ENCODE assay signal across 20 cellular contexts in the genomic region with DNA sequence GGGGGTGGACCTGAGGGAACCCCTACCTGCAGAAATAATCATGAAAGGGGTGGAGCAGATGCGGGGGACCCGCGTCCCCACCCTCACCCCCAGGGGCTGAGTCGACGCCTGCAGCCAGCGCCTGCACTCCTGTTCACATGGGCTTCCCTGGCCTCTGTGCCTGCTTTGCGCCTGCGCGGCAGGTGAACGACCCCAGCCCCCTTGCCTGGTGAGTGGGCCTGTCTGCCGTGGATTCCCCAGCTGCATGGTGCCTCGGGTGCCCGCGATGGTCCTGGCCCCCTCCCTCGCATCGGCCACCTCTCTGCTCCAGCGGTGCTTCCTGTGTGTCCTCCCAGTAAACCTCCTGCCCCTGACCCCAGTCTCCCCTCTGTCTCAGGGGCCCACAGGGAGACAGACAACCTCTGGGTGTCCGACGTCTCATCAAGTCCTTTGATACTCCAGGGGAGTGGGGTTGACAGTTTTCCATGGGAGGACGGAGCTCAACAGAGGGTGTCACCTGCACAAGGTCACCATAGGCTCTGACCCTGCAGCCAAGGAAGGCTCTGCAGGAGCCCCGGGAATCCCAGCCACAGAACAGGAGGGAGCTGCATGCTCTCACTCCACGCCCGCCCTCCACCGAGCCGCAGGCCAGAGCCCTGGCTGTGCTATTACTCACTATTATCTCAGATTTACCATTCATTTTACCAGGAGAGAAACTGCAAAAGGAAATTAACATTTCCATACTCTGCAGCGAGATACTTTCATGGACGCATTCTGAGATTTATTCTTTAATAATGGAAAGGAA. TPM values are rescaled to one million over a fixed set of nuclear protein-coding genes. Genes with fewer than 3 reads are reported as not detected.
A peak's percentile ranks its signal among the peaks of the same experiment; 100 is the strongest.
DNase-seq lines count a peak whose midpoint lies in the region; ATAC-seq and TF ChIP-seq lines count a peak whose summit lies in the region.
"Had no signal": no experiment of that assay in that cellular context is flagged by ENCODE, and none has a peak within 500 bp of the region (broad histone marks: within the 10 kb centered on the region; RNA-seq: fewer than 3 reads in every experiment).

No MANE protein-coding gene starts in this region.

- H3F3A ChIP-seq in neural progenitor cell (ENCODE audit: low read depth): peaks cover 9% of the 10 kb centered on the region

- H3K4me2 ChIP-seq in BLaER1 treated with 17β-estradiol and CSF1 and Interleukin-3, amounts not matched to agents 10 nM and 100 nM: peak overlapping the region; percentile 64 to 98 (median 86)
- no peak overlapping the region for H3K4me2 ChIP-seq in neural progenitor cell

- no peaks in the 10 kb centered on the region for H3K79me2 ChIP-seq in neural progenitor cell (ENCODE audit: low read depth)

- peak overlapping the region in 5 of 11 experiments; percentile 23 to 62 (median 50); a peak in 5 of 22 replicates for H3K9ac ChIP-seq in BLaER1 treated with 17β-estradiol and CSF1 and Interleukin-3, amounts not matched to agents 10 nM and 100 nM
- no peak overlapping the region for H3K9ac ChIP-seq in neural progenitor cell
- H3K9ac ChIP-seq: GM23248 had no signal

- H3K9me3 ChIP-seq in BLaER1 treated with 17β-estradiol and CSF1 and Interleukin-3, amounts not matched to agents 10 nM and 100 nM (replicated peaks in 1 of 11): no peaks in the 10 kb centered on the region
- H3K9me3 ChIP-seq in RWPE2 (ENCODE audit: severe bottlenecking) (no peaks in the 10 kb centered on the region), neural progenitor cell (ENCODE audit: low read depth) (no peaks in the 10 kb centered on the region)
- H3K9me3 ChIP-seq: BE2C, Caco-2 had no signal

- H3K27ac Mint-ChIP-seq in T-helper 1 cell treated with Interleukin-12 subunit alpha and Interleukin-12 subunit beta and Interleukin-4 antibody, amounts not matched to agents 30 μg/mL and 1 μg/mL, for 36 hours: peak overlapping the region; percentile 45
- H3K27ac Mint-ChIP-seq in neural progenitor cell: peak overlapping the region; percentile 76
- H3K27ac Mint-ChIP-seq: CD4-positive, CD25-positive, alpha-beta regulatory T cell; CD8-positive, alpha-beta T cell had no signal

- H3K4me1 Mint-ChIP-seq in T-helper 1 cell treated with Interleukin-12 subunit alpha and Interleukin-12 subunit beta and Interleukin-4 antibody, amounts not matched to agents 30 μg/mL and 1 μg/mL, for 36 hours (ENCODE audit: low read depth): peaks cover 9% of the 10 kb centered on the region
- H3K4me1 Mint-ChIP-seq in neural progenitor cell: peaks cover 43% of the 10 kb centered on the region

- no peak overlapping the region for H3K4me3 Mint-ChIP-seq in T-helper 1 cell treated with Interleukin-12 subunit alpha and Interleukin-12 subunit beta and Interleukin-4 antibody, amounts not matched to agents 30 μg/mL and 1 μg/mL, for 36 hours
- peak overlapping the region; percentile 30 for H3K4me3 Mint-ChIP-seq in neural progenitor cell
- H3K4me3 Mint-ChIP-seq: CD4-positive, CD25-positive, alpha-beta regulatory T cell; CD8-positive, alpha-beta T cell had no signal

- H3K36me3 ChIP-seq in BLaER1 treated with 17β-estradiol and CSF1 and Interleukin-3, amounts not matched to agents 10 nM and 100 nM: no peaks in the 10 kb centered on the region
- H3K36me3 ChIP-seq in RWPE2 (ENCODE audit: low read depth) (no peaks in the 10 kb centered on the region), neural progenitor cell (no peaks in the 10 kb centered on the region)
- H3K36me3 ChIP-seq: BE2C had no signal

- peak overlapping the region in 2 of 11 experiments; percentile 1 to 12; a peak in 3 of 22 replicates for H3K27ac ChIP-seq in BLaER1 treated with 17β-estradiol and CSF1 and Interleukin-3, amounts not matched to agents 10 nM and 100 nM
- no peak overlapping the region for H3K27ac ChIP-seq in RWPE2 (ENCODE audit: poor library complexity, severe bottlenecking)
- no peak overlapping the region for H3K27ac ChIP-seq in neural progenitor cell
- H3K27ac ChIP-seq: 22Rv1, C4-2B, GM23248 had no signal

- H3K4me3 ChIP-seq in BLaER1 treated with 17β-estradiol and CSF1 and Interleukin-3, amounts not matched to agents 10 nM and 100 nM: peak overlapping the region in 1 of 10 experiments; percentile 2; a peak in 3 of 20 replicates
- H3K4me3 ChIP-seq in RWPE2 (ENCODE audit: severe bottlenecking): no peak overlapping the region
- H3K4me3 ChIP-seq in neural progenitor cell: no peak overlapping the region
- H3K4me3 ChIP-seq: GM23248 had no signal

- H3K27me3 ChIP-seq in BLaER1 treated with 17β-estradiol and CSF1 and Interleukin-3, amounts not matched to agents 10 nM and 100 nM: peaks cover 0 to 56% (median 0%) of the 10 kb centered on the region in 11 experiments; a peak in 9 of 22 replicates
- H3K27me3 ChIP-seq in RWPE2 (ENCODE audit: insufficient read depth, poor library complexity, severe bottlenecking): peaks cover 31% of the 10 kb centered on the region
- H3K27me3 ChIP-seq in neural progenitor cell: no peaks in the 10 kb centered on the region
- H3K27me3 ChIP-seq: BE2C had no signal

- DNase-seq in T-helper 1 cell (no peak), RWPE2 (ENCODE audit: low spot score) (peak; percentile 82), neural progenitor cell (ENCODE audit: low spot score) (no peak)
- DNase-seq in stimulated activated CD4-positive, alpha-beta T cell treated with anti-CD3 and anti-CD28 coated beads, Interleukin-4, amount 100 ng/mL, for 1 hour: no peak
- no peak for DNase-seq in activated CD8-positive, alpha-beta memory T cell treated with anti-CD3 and anti-CD28 coated beads for 24 hours
- DNase-seq: ACHN; AML-193; BE2C; Caco-2; CD4-positive, CD25-positive, alpha-beta regulatory T cell; CD8-positive, alpha-beta T cell; DMS153; DND-41; GM23248; H7 had no signal

- TF ChIP-seq CTCF in RWPE2 (IDR thresholded peaks at IDR 0.05; ENCODE audit: poor library complexity, severe bottlenecking): no peak
- TF ChIP-seq CTCF in neural progenitor cell (IDR thresholded peaks at IDR 0.05): no peak

- no peak for ATAC-seq in RWPE2 (ENCODE audit: low read depth)
- ATAC-seq in GM21717 (IDR thresholded peaks at IDR 0.05; ENCODE audit: unreplicated experiment): no peak
- ATAC-seq: CD8-positive, alpha-beta T cell had no signal

- peaks cover 83 to 100% (median 99%) of the 10 kb centered on the region in 10 experiments for H3K4me1 ChIP-seq in BLaER1 treated with 17β-estradiol and CSF1 and Interleukin-3, amounts not matched to agents 10 nM and 100 nM
- H3K4me1 ChIP-seq in RWPE2 (ENCODE audit: insufficient read depth, poor library complexity, severe bottlenecking): no peaks in the 10 kb centered on the region
- peaks cover 24% of the 10 kb centered on the region for H3K4me1 ChIP-seq in neural progenitor cell

- H3K27me3 Mint-ChIP-seq in T-helper 1 cell treated with Interleukin-12 subunit alpha and Interleukin-12 subunit beta and Interleukin-4 antibody, amounts not matched to agents 30 μg/mL and 1 μg/mL, for 36 hours (ENCODE audit: low read depth): peaks cover 18% of the 10 kb centered on the region
- peaks cover 16% of the 10 kb centered on the region for H3K27me3 Mint-ChIP-seq in neural progenitor cell (ENCODE audit: insufficient read depth, low read depth)

- no peak overlapping the region for H2AFZ ChIP-seq in neural progenitor cell (replicated peaks)
- H2AFZ ChIP-seq: GM23248 had no signal

- no peaks in the 10 kb centered on the region for H3K9me3 Mint-ChIP-seq in T-helper 1 cell treated with Interleukin-12 subunit alpha and Interleukin-12 subunit beta and Interleukin-4 antibody, amounts not matched to agents 30 μg/mL and 1 μg/mL, for 36 hours
- H3K9me3 Mint-ChIP-seq in neural progenitor cell: peaks cover 2% of the 10 kb centered on the region
- H3K9me3 Mint-ChIP-seq: CD4-positive, CD25-positive, alpha-beta regulatory T cell; CD8-positive, alpha-beta T cell had no signal

- H3K36me3 Mint-ChIP-seq in T-helper 1 cell treated with Interleukin-12 subunit alpha and Interleukin-12 subunit beta and Interleukin-4 antibody, amounts not matched to agents 30 μg/mL and 1 μg/mL, for 36 hours (ENCODE audit: low read depth): no peaks in the 10 kb centered on the region
- no peaks in the 10 kb centered on the region for H3K36me3 Mint-ChIP-seq in neural progenitor cell
- H3K36me3 Mint-ChIP-seq: CD4-positive, CD25-positive, alpha-beta regulatory T cell; CD8-positive, alpha-beta T cell had no signal

- H4K20me1 ChIP-seq in BLaER1 treated with 17β-estradiol and CSF1 and Interleukin-3, amounts not matched to agents 10 nM and 100 nM: peaks cover 0 to 11% (median 0%) of the 10 kb centered on the region in 11 experiments; a peak in 2 of 22 replicates
- peaks cover 3% of the 10 kb centered on the region for H4K20me1 ChIP-seq in neural progenitor cell (ENCODE audit: low read depth)

RNA-seq across cellular contexts. Expression of gene NTSR1, which starts 18.6 kb away (rescaled TPM):
- total RNA-seq in neural progenitor cell (ENCODE audit: low replicate concordance): 0.12 and 0.26 TPM in 2 replicates
- total RNA-seq: CD8-positive, alpha-beta T cell; GM23248 had no signal

RNA-seq across cellular contexts. Expression of gene SLCO4A1, which starts 47.8 kb away (rescaled TPM):
- total RNA-seq in neural progenitor cell (ENCODE audit: low replicate concordance): 0.88 and 3.1 TPM in 2 replicates
